Comparison of ENCODE assay signal across 5 cellular contexts in the genomic region with DNA sequence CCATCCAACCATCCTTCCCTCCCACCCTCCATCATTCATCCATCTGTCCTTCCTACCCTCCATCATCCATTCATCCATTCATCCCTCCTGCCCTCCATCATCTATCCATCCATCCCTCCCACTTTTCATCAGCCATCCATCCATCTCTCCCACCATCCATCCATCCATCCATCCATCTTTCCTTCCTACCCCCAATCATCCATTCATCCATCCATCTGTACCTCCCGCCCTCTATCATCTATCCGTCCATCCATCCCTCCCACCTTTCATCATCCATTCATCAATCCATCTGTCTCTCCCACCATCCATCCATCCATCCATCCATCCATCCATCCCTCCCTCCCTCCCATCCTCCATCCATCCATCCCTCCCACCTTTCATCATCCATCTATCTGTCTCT.
"Had no signal": no experiment of that assay in that cellular context is flagged by ENCODE, and none has a peak within 500 bp of the region (broad histone marks: within the 10 kb centered on the region; RNA-seq: fewer than 3 reads in every experiment).

No MANE protein-coding gene starts in this region.

- ATAC-seq: GM23338, HCT116 had no signal

- H3K4me1 ChIP-seq: HAP-1 had no signal

- H3K27ac Mint-ChIP-seq: GM23338 had no signal

- H2AFZ ChIP-seq: GM23338 had no signal

- H3K4me1 Mint-ChIP-seq: GM23338 had no signal

- H3K4me3 ChIP-seq: GM23338, HAP-1 had no signal

- H3K9me3 ChIP-seq: HAP-1 had no signal

- DNase-seq: H7 had no signal

- H3K4me2 ChIP-seq: GM23338 had no signal

- H3K36me3 ChIP-seq: HAP-1 had no signal

- H3K4me3 Mint-ChIP-seq: GM23338 had no signal

- FAIRE-seq: HTR-8/SVneo had no signal
